ENCODE assay signal across 8 cellular contexts in genomic region chr7:20219446-20220292, GRCh38. TPM values are rescaled to one million over a fixed set of nuclear protein-coding genes. Genes with fewer than 3 reads are reported as not detected.
DNase-seq lines count a peak whose midpoint lies in the region; ATAC-seq, FAIRE-seq and TF ChIP-seq lines count a peak whose summit lies in the region.

No MANE protein-coding gene starts in this region.

- H3K4me1 Mint-ChIP-seq in stimulated activated naive CD8-positive, alpha-beta T cell treated with anti-CD3 and anti-CD28 coated beads, Interleukin-15, amount 100 ng/mL, for 72 hours, result peaks cover 18% of the 10 kb centered on the region

- RAD21 ChIA-PET in GM12878 (lab: Charles Lee; ENCODE audit: unreplicated experiment), result interaction anchor here (0.7 to 7.9 kb wide), 29 partner anchors 10 to 237 kb away, joined by 3 to 230 read pairs (median 12); partner anchors contain the start of gene ITGB8

- H3K9me3 Mint-ChIP-seq in stimulated activated naive CD8-positive, alpha-beta T cell treated with anti-CD3 and anti-CD28 coated beads, Interleukin-15, amount 100 ng/mL, for 72 hours, result no peaks in the 10 kb centered on the region

- TSS peak; percentile 41 for BruUV-seq in GM12878 (replicated peaks; lab: Mats Ljungman, UMichigan)

- H4K20me1 ChIP-seq in GM12878 (ENCODE audit: control insufficient read depth, insufficient read depth), result no peaks in the 10 kb centered on the region
- no peaks in the 10 kb centered on the region for H4K20me1 ChIP-seq in keratinocyte (ENCODE audit: control insufficient read depth, extremely low read depth, insufficient read depth, low read length)

- H3K9ac ChIP-seq in GM12878 (ENCODE audit: control insufficient read depth, insufficient read depth, low read length) (peak overlapping the region; percentile 65), keratinocyte (ENCODE audit: control insufficient read depth, extremely low read depth, insufficient read depth, low read length) (no peak overlapping the region)

- peak; percentile 99 to 100 for TF ChIP-seq EP300 in GM12878 (IDR thresholded peaks at IDR 0.05; ENCODE audit: borderline replicate concordance in 1 of 2, control insufficient read depth in 1 of 2, low read depth in 2 of 2, low read length in 2 of 2)

- dilution Hi-C loops in keratinocyte (cut with MboI; ENCODE audit: extremely low pct_ligation_motif_present, low sequenced_read_pairs), result no loop called here

- FAIRE-seq in GM12878 (lab: Jason Lieb, UNC), result peak; percentile 96
- peak; percentile 5 for FAIRE-seq in keratinocyte (lab: Jason Lieb, UNC)

- H3K4me2 ChIP-seq in GM12878 (ENCODE audit: control insufficient read depth, insufficient read depth) (peak overlapping the region; percentile 91), keratinocyte (ENCODE audit: control insufficient read depth, extremely low read depth, insufficient read depth, low read depth, low read length) (no peak overlapping the region)

- in situ Hi-C loops in GM12878 (cut with MboI), result loop anchor here (5.0 kb wide), 1 partner anchor 68 kb away; no protein-coding TSS in a partner anchor

- intact Hi-C loops in GM12878 (cut with micrococcal nuclease; ENCODE audit: unreplicated experiment), result loop anchor here (1.0 to 2.0 kb wide), 4 partner anchors 19 to 92 kb away; no protein-coding TSS in a partner anchor

- H3K79me2 ChIP-seq in GM12878 (ENCODE audit: control insufficient read depth, insufficient read depth, low read length) (peaks cover 28% of the 10 kb centered on the region), keratinocyte (ENCODE audit: control insufficient read depth, insufficient read depth, low read length) (peaks cover 15% of the 10 kb centered on the region)

- peak; percentile 74 for TF ChIP-seq POLR2A in GM12878 (IDR thresholded peaks at IDR 0.05; ENCODE audit: low read depth, low read length)

- SMC1A ChIA-PET in GM12878 (lab: Charles Lee; ENCODE audit: uncharacterized antibody, unreplicated experiment), result interaction anchor here (0.7 to 16.9 kb wide), 30 partner anchors 16 to 237 kb away, joined by 3 to 474 read pairs (median 7); partner anchors contain the start of gene ITGB8

- H3K4me3 Mint-ChIP-seq in stimulated activated naive CD8-positive, alpha-beta T cell treated with anti-CD3 and anti-CD28 coated beads, Interleukin-15, amount 100 ng/mL, for 72 hours, result no peak overlapping the region

- no peaks in the 10 kb centered on the region for H3K9me1 ChIP-seq in keratinocyte (ENCODE audit: control insufficient read depth, extremely low read depth, insufficient read depth, low read length)

- DNase-seq in AML-193 (lab: John Stamatoyannopoulos, UW), result peak; percentile 96 to 99
- peak; percentile 91 for DNase-seq in NCI-H345 (lab: John Stamatoyannopoulos, UW)
- DNase-seq in GM12878 (ENCODE audit: low read depth, low spot score), result peak; percentile 99
- no peak for DNase-seq in keratinocyte (ENCODE audit: low read depth, low spot score)
- no peak for DNase-seq in stimulated activated naive CD8-positive, alpha-beta T cell treated with anti-CD3 and anti-CD28 coated beads, Interleukin-15, amount 100 ng/mL, for 72 hours
- DNase-seq in NCI-H82 (lab: John Stamatoyannopoulos, UW), result no peak

- H3K4me3 ChIP-seq in GM12878 (peak overlapping the region; percentile 44; the same call in 1 of the 2 replicates), keratinocyte (ENCODE audit: control insufficient read depth in 2 of 3, extremely low read depth in 1 of 3, insufficient read depth in 2 of 3, low read depth in 1 of 3, low read length in 3 of 3) (no peak overlapping the region)

- peaks cover 14% of the 10 kb centered on the region for H3K27me3 Mint-ChIP-seq in stimulated activated naive CD8-positive, alpha-beta T cell treated with anti-CD3 and anti-CD28 coated beads, Interleukin-15, amount 100 ng/mL, for 72 hours

- peak; percentile 19; the same call in 1 of the 2 replicates for TF ChIP-seq RAD21 in GM12878 (IDR thresholded peaks at IDR 0.05; ENCODE audit: insufficient read depth, low read depth, low read length)

- H3K36me3 ChIP-seq in GM12878 (ENCODE audit: control insufficient read depth in 2 of 2, insufficient read depth in 2 of 2, low read length in 1 of 2) (no peaks in the 10 kb centered on the region), keratinocyte (ENCODE audit: control insufficient read depth in 2 of 2, extremely low read depth in 1 of 2, insufficient read depth in 2 of 2, low read length in 2 of 2) (no peaks in the 10 kb centered on the region)

- H2AFZ ChIP-seq in GM12878 (ENCODE audit: control insufficient read depth, low read depth, low read length) (peak overlapping the region; percentile 66), keratinocyte (ENCODE audit: control insufficient read depth, low read length) (no peak overlapping the region)

- TF ChIP-seq CTCF in GM12878 (IDR thresholded peaks at IDR 0.05 in 2 of 3, conservative IDR thresholded peaks at IDR 0.05 in 1 of 3; ENCODE audit: control insufficient read depth in 2 of 3, extremely low read depth in 1 of 3, insufficient read depth in 1 of 3, low read depth in 3 of 3, low read length in 3 of 3) (peak in 1 of 3 experiments; percentile 14; a peak in 1 of 6 replicates), keratinocyte (optimal IDR thresholded peaks at IDR 0.05 in 1 of 3, IDR thresholded peaks at IDR 0.05 in 1 of 3, conservative IDR thresholded peaks at IDR 0.05 in 1 of 3; ENCODE audit: extremely low read depth in 1 of 3, insufficient read depth in 2 of 3, low read length in 3 of 3) (no peak)

- CTCF ChIA-PET in GM12878 (lab: Yijun Ruan, JAX), result interaction anchor here (0.6 to 8.1 kb wide), 22 partner anchors 17 to 379 kb away, joined by 3 to 159 read pairs (median 8); partner anchors contain the start of gene ITGB8

- peak; percentile 69 for ATAC-seq in GM18870 (IDR thresholded peaks at IDR 0.05; ENCODE audit: unreplicated experiment)
- ATAC-seq in HG03060 (IDR thresholded peaks at IDR 0.05; ENCODE audit: low read depth, unreplicated experiment), result peak; percentile 59
- peak; percentile 72 for ATAC-seq in GM12878
- peak; percentile 60 for ATAC-seq in stimulated activated naive CD8-positive, alpha-beta T cell treated with anti-CD3 and anti-CD28 coated beads, Interleukin-15, amount 100 ng/mL, for 72 hours

- H3K27me3 ChIP-seq in GM12878 (replicated peaks in 1 of 2; ENCODE audit: control insufficient read depth in 2 of 2, insufficient read depth in 2 of 2, low read length in 1 of 2) (no peaks in the 10 kb centered on the region), keratinocyte (ENCODE audit: control insufficient read depth, extremely low read depth, insufficient read depth, low read length) (no peaks in the 10 kb centered on the region)

- H3K27ac Mint-ChIP-seq in stimulated activated naive CD8-positive, alpha-beta T cell treated with anti-CD3 and anti-CD28 coated beads, Interleukin-15, amount 100 ng/mL, for 72 hours, result peak overlapping the region in 1 of 2 donors; percentile 64

- H3K4me1 ChIP-seq in GM12878 (ENCODE audit: control insufficient read depth, insufficient read depth, low read length), result peaks cover 35% of the 10 kb centered on the region
- peaks cover 28% of the 10 kb centered on the region for H3K4me1 ChIP-seq in keratinocyte (ENCODE audit: control insufficient read depth, extremely low read depth, insufficient read depth, low read length)

- POLR2A ChIA-PET in GM12878 (lab: Charles Lee), result interaction anchor here (0.5 to 5.9 kb wide), 27 partner anchors 11 to 115 kb away, joined by 3 to 151 read pairs (median 7); partner anchors contain the start of gene ITGB8

- 0% methylated on average over 7 of the region's 7 CpGs for WGBS in GM12878 (ENCODE audit: insufficient coverage, insufficient replicate concordance, low lambda C conversion rate, missing lambda C conversion rate)

- H3K9me3 ChIP-seq in GM12878 (replicated peaks; ENCODE audit: control insufficient read depth, insufficient read depth, low read length), result no peaks in the 10 kb centered on the region; the same call in 1 of the 3 replicates
- no peaks in the 10 kb centered on the region for H3K9me3 ChIP-seq in keratinocyte (ENCODE audit: control insufficient read depth, low read depth, low read length)

- peak overlapping the region; percentile 98 for H3K27ac ChIP-seq in GM12878 (ENCODE audit: control insufficient read depth, insufficient read depth)
- no peak overlapping the region for H3K27ac ChIP-seq in keratinocyte (ENCODE audit: control insufficient read depth, insufficient read depth, low read length)

TF ChIP-seq in GM12878, 131 proteins besides CTCF, POLR2A, EP300 and RAD21 (continues in another document):
- TF ChIP-seq MTA3 (IDR thresholded peaks at IDR 0.05; ENCODE audit: borderline replicate concordance, low read length), result peak; percentile 95

RNA-seq across cellular contexts. Expression of gene MACC1, which starts 2.5 kb away (rescaled TPM):
- 593 and 645 TPM in 2 replicates for total RNA-seq in GM12878 (2013; cell fraction: nucleolus; rRNA removed)
- total RNA-seq in GM12878 (2014; rRNA removed) (23.7 and 31.0 TPM in 2 replicates), GM12878 (2014; rRNA removed; fragmentation: Illumina TruSeq; extraction: Trizol) (47.7 and 47.8 TPM in 2 replicates), GM12878 (2021) (26.6 and 27.6 TPM in 2 replicates)
- 2.0 TPM for polyA plus RNA-seq in GM12878 (2011; ENCODE audit: low read depth)
- polyA plus RNA-seq in GM12878 (2011; rRNA removed) (61.1 and 99.6 TPM in 2 replicates), GM12878 (2014; fragmentation: Illumina TruSeq; extraction: Trizol) (14.4 and 16.0 TPM in 2 replicates), GM12878 (2014; fragmentation: Nextera tagmentation; extraction: Ambion mirVana) (10 to 100 TPM in 1 of 2 experiments, 1 to 10 TPM in 1; 6.0 to 10.9 TPM), GM12878 (2014; rRNA removed) (6.5 and 8.0 TPM in 2 replicates), GM12878 (2016; fragmentation: Nextera tagmentation; extraction: Ambion mirVana) (10 to 100 TPM in 1 of 2 experiments, 1 to 10 TPM in 1; 9.0 to 11.0 TPM), keratinocyte (9.6 to 16.4 TPM (median 11.3 TPM) in 3 replicates)
- 20.5 and 20.6 TPM in 2 replicates for polyA plus RNA-seq in GM12878 (2011; cell fraction: cytosol; rRNA removed)
- 47.9 and 49.9 TPM in 2 replicates for polyA plus RNA-seq in GM12878 (2011; cell fraction: nucleus; rRNA removed)
- 2.8 and 4.0 TPM in 2 replicates for polyA plus RNA-seq in GM12878 (2012)
- polyA minus RNA-seq in GM12878 (2011; rRNA and poly(A)+ RNA removed), result 172 and 187 TPM in 2 replicates
- polyA minus RNA-seq in GM12878 (2011; cell fraction: cytosol; rRNA and poly(A)+ RNA removed), result 79.0 and 99.2 TPM in 2 replicates
- 139 and 207 TPM in 2 replicates for polyA minus RNA-seq in GM12878 (2011; cell fraction: nucleus; rRNA and poly(A)+ RNA removed)
- polyA plus RNA-seq in keratinocyte (2011; ENCODE audit: low read depth), result 11.0 TPM
- 5.1 and 12.4 TPM in 2 replicates for polyA plus RNA-seq in keratinocyte (2011; cell fraction: cytosol; rRNA removed)
- polyA plus RNA-seq in keratinocyte (2011; cell fraction: nucleus; rRNA removed), result 13.1 and 17.2 TPM in 2 replicates
- polyA plus RNA-seq in keratinocyte (2012; ENCODE audit: low replicate concordance), result 11.0 and 14.0 TPM in 2 replicates
- 11.1 to 54.0 TPM (median 28.9 TPM) in 3 replicates for polyA minus RNA-seq in keratinocyte
- polyA minus RNA-seq in keratinocyte (2011; cell fraction: cytosol; rRNA and poly(A)+ RNA removed), result 20.0 TPM
- 40.9 and 87.0 TPM in 2 replicates for polyA minus RNA-seq in keratinocyte (2011; cell fraction: nucleus; rRNA and poly(A)+ RNA removed)

Comparison
In these comparisons a context has a peak if more than half of its experiments do, and no peak if none do; other contexts are left out.
1. DNase-seq: peak in AML-193 (2 of 2), NCI-H345 (single experiment) and GM12878 (single experiment); none in keratinocyte (single experiment), stimulated activated naive CD8-positive, alpha-beta T cell treated with anti-CD3 and anti-CD28 coated beads, Interleukin-15, amount 100 ng/mL, for 72 hours (0 of 2) and NCI-H82 (single experiment).
2. Peak in every context shown above with its lines, with median percentiles within 50 percentile points of each other: ATAC-seq.